In the genomic region with DNA sequence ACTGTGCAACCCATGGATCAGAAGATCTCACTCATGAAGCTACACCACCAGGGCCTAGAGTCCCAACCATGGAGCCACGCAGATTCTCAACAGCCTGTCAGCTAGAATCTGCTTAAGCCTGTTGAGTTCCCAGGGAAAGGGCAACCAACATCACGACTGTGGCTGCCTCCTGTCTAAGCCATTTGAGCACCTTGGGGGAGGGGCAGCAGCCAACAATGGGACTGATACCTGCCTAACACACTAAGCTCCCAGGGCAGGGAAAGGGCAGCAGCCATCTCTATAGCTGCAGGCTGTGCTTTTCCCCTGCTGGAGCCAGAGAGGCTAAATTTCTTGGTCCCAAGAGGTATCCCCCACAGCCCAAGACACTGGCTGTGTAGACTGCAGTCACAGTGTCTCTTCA, we compare ENCODE assay signal across 25 cellular contexts.
"Had no signal": no experiment of that assay in that cellular context is flagged by ENCODE, and none has a peak within 500 bp of the region (broad histone marks: within the 10 kb centered on the region; RNA-seq: fewer than 3 reads in every experiment).

No MANE protein-coding gene starts in this region.

- H3K27ac Mint-ChIP-seq: dendritic cell treated with granulocyte-macrophage colony-stimulating factor and Interleukin-4, amounts not matched to agents 40 ng/mL and 50 ng/mL, for 4 days; effector memory CD8-positive, alpha-beta T cell; endodermal cell had no signal

- H3K36me3 ChIP-seq: colonic mucosa, esophagus muscularis mucosa, esophagus squamous epithelium, gastrocnemius medialis, gastroesophageal sphincter, heart left ventricle, heart right ventricle had no signal

- H3K4me3 Mint-ChIP-seq: dendritic cell treated with granulocyte-macrophage colony-stimulating factor and Interleukin-4, amounts not matched to agents 40 ng/mL and 50 ng/mL, for 4 days; effector memory CD8-positive, alpha-beta T cell; endodermal cell had no signal

- H3K27me3 ChIP-seq: colonic mucosa, esophagus muscularis mucosa, esophagus squamous epithelium, foreskin keratinocyte, gastroesophageal sphincter, heart left ventricle, heart right ventricle had no signal

- H3K4me3 ChIP-seq: colonic mucosa, coronary artery, dorsolateral prefrontal cortex, esophagus muscularis mucosa, esophagus squamous epithelium, gastrocnemius medialis, gastroesophageal sphincter, heart left ventricle, heart right ventricle had no signal

- DNase-seq: colonic mucosa; cortex of kidney; dermis blood vessel endothelial cell; dorsolateral prefrontal cortex; effector CD4-positive, alpha-beta T cell; effector CD8-positive, alpha-beta T cell; effector memory CD4-positive, alpha-beta T cell; effector memory CD8-positive, alpha-beta T cell; endodermal cell; erythroblast; esophagus squamous epithelium; foreskin fibroblast; foreskin keratinocyte; foreskin melanocyte; gastrocnemius medialis; glutamatergic neuron; head of caudate nucleus; heart left ventricle; heart right ventricle had no signal

- H3K4me1 Mint-ChIP-seq: endodermal cell had no signal

- H3K27ac ChIP-seq: colonic mucosa, coronary artery, dorsolateral prefrontal cortex, epithelial cell of prostate, esophagus muscularis mucosa, esophagus squamous epithelium, foreskin keratinocyte, gastrocnemius medialis, gastroesophageal sphincter, heart left ventricle, heart right ventricle had no signal

- ATAC-seq: effector memory CD8-positive, alpha-beta T cell; esophagus mucosa; foreskin keratinocyte; gastrocnemius medialis; gastroesophageal sphincter; heart left ventricle; heart right ventricle had no signal

- H3K9me3 ChIP-seq: colonic mucosa had no signal

- H3K27me3 Mint-ChIP-seq: dendritic cell treated with granulocyte-macrophage colony-stimulating factor and Interleukin-4, amounts not matched to agents 40 ng/mL and 50 ng/mL, for 4 days had no signal

- H3K4me1 ChIP-seq: colonic mucosa, esophagus muscularis mucosa, esophagus squamous epithelium, foreskin keratinocyte, gastrocnemius medialis, gastroesophageal sphincter, heart left ventricle, heart right ventricle had no signal
